In genomic region chr6:57046332-57047256, GRCh38 we compare ENCODE assay signal across 1 cellular context.
A peak's percentile ranks its signal among the peaks of the same experiment; 100 is the strongest.
TF ChIP-seq lines count a peak whose summit lies in the region.
"Not testable (repeated sequence)": the region's sequence is repeated elsewhere in the genome, so short reads cannot be mapped to it uniquely, and the experiment has no call there.

A gene with protein sequence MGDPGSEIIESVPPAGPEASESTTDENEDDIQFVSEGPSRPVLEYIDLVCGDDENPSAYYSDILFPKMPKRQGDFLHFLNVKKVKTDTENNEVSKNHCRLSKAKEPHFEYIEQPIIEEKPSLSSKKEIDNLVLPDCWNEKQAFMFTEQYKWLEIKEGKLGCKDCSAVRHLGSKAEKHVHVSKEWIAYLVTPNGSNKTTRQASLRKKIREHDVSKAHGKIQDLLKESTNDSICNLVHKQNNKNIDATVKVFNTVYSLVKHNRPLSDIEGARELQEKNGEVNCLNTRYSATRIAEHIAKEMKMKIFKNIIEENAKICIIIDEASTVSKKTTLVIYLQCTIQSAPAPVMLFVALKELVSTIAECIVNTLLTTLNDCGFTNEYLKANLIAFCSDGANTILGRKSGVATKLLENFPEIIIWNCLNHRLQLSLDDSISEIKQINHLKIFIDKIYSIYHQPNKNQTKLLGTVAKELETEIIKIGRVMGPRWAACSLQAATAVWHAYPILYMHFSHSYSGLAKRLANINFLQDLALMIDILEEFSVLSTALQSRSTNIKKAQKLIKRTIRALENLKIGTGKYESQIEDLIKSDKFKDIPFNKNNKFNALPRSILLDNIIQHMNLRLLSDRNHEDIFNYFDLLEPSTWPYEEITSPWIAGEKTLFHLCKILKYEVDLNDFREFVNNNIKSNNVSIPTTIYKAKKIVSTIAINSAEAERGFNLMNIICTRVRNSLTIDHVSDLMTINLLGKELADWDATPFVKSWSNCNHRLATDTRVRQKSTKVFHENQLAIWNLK (plus strand): TSS chr6:57046693. CDS start chr6:57046756, 63 bp downstream.

TF ChIP-seq in K562, 482 proteins besides CTCF, POLR2A, EP300 and RAD21 (continued from another document and continues in another):
- TF ChIP-seq, protein P1, sequence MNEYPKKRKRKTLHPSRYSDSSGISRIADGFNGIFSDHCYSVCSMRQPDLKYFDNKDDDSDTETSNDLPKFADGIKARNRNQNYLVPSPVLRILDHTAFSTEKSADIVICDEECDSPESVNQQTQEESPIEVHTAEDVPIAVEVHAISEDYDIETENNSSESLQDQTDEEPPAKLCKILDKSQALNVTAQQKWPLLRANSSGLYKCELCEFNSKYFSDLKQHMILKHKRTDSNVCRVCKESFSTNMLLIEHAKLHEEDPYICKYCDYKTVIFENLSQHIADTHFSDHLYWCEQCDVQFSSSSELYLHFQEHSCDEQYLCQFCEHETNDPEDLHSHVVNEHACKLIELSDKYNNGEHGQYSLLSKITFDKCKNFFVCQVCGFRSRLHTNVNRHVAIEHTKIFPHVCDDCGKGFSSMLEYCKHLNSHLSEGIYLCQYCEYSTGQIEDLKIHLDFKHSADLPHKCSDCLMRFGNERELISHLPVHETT (CRISPR knock-in tag; conservative IDR thresholded peaks at IDR 0.05 in 1 of 2, IDR thresholded peaks at IDR 0.05 in 1 of 2), result peak in 1 of 2 experiments; percentile 63; a peak in 1 of 4 replicates
- TF ChIP-seq TAF9B (IDR thresholded peaks at IDR 0.05; ENCODE audit: partially characterized antibody) (peak; percentile 82), L3MBTL2 (IDR thresholded peaks at IDR 0.05) (peak; percentile 94), ARID1B (IDR thresholded peaks at IDR 0.05) (peak; percentile 36; the same call in 1 of the 2 replicates), NBN (IDR thresholded peaks at IDR 0.05; ENCODE audit: low read depth) (peak; percentile 69; the same call in 1 of the 2 replicates), TEAD4 (IDR thresholded peaks at IDR 0.05; ENCODE audit: low read length) (peak; percentile 23; the same call in 1 of the 2 replicates), LEF1 (IDR thresholded peaks at IDR 0.05) (peak; percentile 71), ATF7 (IDR thresholded peaks at IDR 0.05) (peak; percentile 57; the same call in 1 of the 2 replicates), CBX3 (IDR thresholded peaks at IDR 0.05; ENCODE audit: borderline replicate concordance in 1 of 2, low read length in 2 of 2) (peak in 1 of 2 experiments; percentile 65; a peak in 1 of 3 replicates), MGA (IDR thresholded peaks at IDR 0.05) (peak; percentile 96), KLF13 (tag; IDR thresholded peaks at IDR 0.05; ENCODE audit: borderline replicate concordance, low read depth) (peak; percentile 64; the same call in 1 of the 2 replicates), TARDBP (IDR thresholded peaks at IDR 0.05) (peak; percentile 91; the same call in 1 of the 2 replicates), KDM5B (IDR thresholded peaks at IDR 0.05; ENCODE audit: insufficient replicate concordance, low read depth, low read length) (peak; percentile 52), NR3C1 (CRISPR knock-in tag; IDR thresholded peaks at IDR 0.05) (0 out of 2 replicates have a peak, but pooled peaks have one; percentile 29), GABPB1 (CRISPR knock-in tag; IDR thresholded peaks at IDR 0.05) (peak; percentile 57; the same call in 1 of the 2 replicates), SOX6 (IDR thresholded peaks at IDR 0.05) (peak; percentile 61), ZNF583 (CRISPR knock-in tag; IDR thresholded peaks at IDR 0.05) (0 out of 2 replicates have a peak, but pooled peaks have one; percentile 25), VEZF1 (CRISPR knock-in tag; IDR thresholded peaks at IDR 0.05) (peak; percentile 30; the same call in 1 of the 2 replicates)
- not testable (repeated sequence) for TF ChIP-seq TEAD4 (CRISPR knock-in tag; IDR thresholded peaks at IDR 0.05; ENCODE audit: borderline replicate concordance)
- TF ChIP-seq, protein P2, sequence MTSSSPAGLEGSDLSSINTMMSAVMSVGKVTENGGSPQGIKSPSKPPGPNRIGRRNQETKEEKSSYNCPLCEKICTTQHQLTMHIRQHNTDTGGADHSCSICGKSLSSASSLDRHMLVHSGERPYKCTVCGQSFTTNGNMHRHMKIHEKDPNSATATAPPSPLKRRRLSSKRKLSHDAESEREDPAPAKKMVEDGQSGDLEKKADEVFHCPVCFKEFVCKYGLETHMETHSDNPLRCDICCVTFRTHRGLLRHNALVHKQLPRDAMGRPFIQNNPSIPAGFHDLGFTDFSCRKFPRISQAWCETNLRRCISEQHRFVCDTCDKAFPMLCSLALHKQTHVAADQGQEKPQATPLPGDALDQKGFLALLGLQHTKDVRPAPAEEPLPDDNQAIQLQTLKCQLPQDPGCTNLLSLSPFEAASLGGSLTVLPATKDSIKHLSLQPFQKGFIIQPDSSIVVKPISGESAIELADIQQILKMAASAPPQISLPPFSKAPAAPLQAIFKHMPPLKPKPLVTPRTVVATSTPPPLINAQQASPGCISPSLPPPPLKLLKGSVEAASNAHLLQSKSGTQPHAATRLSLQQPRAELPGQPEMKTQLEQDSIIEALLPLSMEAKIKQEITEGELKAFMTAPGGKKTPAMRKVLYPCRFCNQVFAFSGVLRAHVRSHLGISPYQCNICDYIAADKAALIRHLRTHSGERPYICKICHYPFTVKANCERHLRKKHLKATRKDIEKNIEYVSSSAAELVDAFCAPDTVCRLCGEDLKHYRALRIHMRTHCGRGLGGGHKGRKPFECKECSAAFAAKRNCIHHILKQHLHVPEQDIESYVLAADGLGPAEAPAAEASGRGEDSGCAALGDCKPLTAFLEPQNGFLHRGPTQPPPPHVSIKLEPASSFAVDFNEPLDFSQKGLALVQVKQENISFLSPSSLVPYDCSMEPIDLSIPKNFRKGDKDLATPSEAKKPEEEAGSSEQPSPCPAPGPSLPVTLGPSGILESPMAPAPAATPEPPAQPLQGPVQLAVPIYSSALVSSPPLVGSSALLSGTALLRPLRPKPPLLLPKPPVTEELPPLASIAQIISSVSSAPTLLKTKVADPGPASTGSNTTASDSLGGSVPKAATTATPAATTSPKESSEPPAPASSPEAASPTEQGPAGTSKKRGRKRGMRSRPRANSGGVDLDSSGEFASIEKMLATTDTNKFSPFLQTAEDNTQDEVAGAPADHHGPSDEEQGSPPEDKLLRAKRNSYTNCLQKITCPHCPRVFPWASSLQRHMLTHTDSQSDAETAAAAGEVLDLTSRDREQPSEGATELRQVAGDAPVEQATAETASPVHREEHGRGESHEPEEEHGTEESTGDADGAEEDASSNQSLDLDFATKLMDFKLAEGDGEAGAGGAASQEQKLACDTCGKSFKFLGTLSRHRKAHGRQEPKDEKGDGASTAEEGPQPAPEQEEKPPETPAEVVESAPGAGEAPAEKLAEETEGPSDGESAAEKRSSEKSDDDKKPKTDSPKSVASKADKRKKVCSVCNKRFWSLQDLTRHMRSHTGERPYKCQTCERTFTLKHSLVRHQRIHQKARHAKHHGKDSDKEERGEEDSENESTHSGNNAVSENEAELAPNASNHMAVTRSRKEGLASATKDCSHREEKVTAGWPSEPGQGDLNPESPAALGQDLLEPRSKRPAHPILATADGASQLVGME (CRISPR knock-in tag; IDR thresholded peaks at IDR 0.05), result peak; percentile 69; the same call in 1 of the 2 replicates
- TF ChIP-seq, protein P3, sequence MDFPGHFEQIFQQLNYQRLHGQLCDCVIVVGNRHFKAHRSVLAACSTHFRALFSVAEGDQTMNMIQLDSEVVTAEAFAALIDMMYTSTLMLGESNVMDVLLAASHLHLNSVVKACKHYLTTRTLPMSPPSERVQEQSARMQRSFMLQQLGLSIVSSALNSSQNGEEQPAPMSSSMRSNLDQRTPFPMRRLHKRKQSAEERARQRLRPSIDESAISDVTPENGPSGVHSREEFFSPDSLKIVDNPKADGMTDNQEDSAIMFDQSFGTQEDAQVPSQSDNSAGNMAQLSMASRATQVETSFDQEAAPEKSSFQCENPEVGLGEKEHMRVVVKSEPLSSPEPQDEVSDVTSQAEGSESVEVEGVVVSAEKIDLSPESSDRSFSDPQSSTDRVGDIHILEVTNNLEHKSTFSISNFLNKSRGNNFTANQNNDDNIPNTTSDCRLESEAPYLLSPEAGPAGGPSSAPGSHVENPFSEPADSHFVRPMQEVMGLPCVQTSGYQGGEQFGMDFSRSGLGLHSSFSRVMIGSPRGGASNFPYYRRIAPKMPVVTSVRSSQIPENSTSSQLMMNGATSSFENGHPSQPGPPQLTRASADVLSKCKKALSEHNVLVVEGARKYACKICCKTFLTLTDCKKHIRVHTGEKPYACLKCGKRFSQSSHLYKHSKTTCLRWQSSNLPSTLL (IDR thresholded peaks at IDR 0.05), result peak; percentile 88
- TF ChIP-seq, protein P4, sequence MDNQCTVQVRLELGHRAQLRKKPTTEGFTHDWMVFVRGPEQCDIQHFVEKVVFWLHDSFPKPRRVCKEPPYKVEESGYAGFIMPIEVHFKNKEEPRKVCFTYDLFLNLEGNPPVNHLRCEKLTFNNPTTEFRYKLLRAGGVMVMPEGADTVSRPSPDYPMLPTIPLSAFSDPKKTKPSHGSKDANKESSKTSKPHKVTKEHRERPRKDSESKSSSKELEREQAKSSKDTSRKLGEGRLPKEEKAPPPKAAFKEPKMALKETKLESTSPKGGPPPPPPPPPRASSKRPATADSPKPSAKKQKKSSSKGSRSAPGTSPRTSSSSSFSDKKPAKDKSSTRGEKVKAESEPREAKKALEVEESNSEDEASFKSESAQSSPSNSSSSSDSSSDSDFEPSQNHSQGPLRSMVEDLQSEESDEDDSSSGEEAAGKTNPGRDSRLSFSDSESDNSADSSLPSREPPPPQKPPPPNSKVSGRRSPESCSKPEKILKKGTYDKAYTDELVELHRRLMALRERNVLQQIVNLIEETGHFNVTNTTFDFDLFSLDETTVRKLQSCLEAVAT (IDR thresholded peaks at IDR 0.05), result peak in 1 of 2 experiments; percentile 71; a peak in 1 of 4 replicates
